1 cellular context compared by ENCODE assay signal in genomic region chr1:32861904-32862698, GRCh38.
TF ChIP-seq lines count a peak whose summit lies in the region.

No MANE protein-coding gene starts in this region.

TF ChIP-seq in GM23338, 12 proteins besides CTCF, POLR2A, EP300 and RAD21 (continued from another document):
- TF ChIP-seq, protein P1, sequence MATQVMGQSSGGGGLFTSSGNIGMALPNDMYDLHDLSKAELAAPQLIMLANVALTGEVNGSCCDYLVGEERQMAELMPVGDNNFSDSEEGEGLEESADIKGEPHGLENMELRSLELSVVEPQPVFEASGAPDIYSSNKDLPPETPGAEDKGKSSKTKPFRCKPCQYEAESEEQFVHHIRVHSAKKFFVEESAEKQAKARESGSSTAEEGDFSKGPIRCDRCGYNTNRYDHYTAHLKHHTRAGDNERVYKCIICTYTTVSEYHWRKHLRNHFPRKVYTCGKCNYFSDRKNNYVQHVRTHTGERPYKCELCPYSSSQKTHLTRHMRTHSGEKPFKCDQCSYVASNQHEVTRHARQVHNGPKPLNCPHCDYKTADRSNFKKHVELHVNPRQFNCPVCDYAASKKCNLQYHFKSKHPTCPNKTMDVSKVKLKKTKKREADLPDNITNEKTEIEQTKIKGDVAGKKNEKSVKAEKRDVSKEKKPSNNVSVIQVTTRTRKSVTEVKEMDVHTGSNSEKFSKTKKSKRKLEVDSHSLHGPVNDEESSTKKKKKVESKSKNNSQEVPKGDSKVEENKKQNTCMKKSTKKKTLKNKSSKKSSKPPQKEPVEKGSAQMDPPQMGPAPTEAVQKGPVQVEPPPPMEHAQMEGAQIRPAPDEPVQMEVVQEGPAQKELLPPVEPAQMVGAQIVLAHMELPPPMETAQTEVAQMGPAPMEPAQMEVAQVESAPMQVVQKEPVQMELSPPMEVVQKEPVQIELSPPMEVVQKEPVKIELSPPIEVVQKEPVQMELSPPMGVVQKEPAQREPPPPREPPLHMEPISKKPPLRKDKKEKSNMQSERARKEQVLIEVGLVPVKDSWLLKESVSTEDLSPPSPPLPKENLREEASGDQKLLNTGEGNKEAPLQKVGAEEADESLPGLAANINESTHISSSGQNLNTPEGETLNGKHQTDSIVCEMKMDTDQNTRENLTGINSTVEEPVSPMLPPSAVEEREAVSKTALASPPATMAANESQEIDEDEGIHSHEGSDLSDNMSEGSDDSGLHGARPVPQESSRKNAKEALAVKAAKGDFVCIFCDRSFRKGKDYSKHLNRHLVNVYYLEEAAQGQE (IDR thresholded peaks at IDR 0.05; ENCODE audit: unreplicated experiment) = no peak
- TF ChIP-seq CREB1 (CRISPR knock-in tag; IDR thresholded peaks at IDR 0.05; ENCODE audit: low read depth) = no peak
- no peak for TF ChIP-seq EZH2phosphoT487 (IDR thresholded peaks at IDR 0.05; ENCODE audit: unreplicated experiment)
- TF ChIP-seq, protein P2, sequence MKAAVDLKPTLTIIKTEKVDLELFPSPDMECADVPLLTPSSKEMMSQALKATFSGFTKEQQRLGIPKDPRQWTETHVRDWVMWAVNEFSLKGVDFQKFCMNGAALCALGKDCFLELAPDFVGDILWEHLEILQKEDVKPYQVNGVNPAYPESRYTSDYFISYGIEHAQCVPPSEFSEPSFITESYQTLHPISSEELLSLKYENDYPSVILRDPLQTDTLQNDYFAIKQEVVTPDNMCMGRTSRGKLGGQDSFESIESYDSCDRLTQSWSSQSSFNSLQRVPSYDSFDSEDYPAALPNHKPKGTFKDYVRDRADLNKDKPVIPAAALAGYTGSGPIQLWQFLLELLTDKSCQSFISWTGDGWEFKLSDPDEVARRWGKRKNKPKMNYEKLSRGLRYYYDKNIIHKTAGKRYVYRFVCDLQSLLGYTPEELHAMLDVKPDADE (IDR thresholded peaks at IDR 0.05) = no peak
- no peak for TF ChIP-seq STAT1 (IDR thresholded peaks at IDR 0.05; ENCODE audit: unreplicated experiment)
- no peak for TF ChIP-seq EZH2 (IDR thresholded peaks at IDR 0.05; ENCODE audit: low read depth, unreplicated experiment)
TF ChIP-seq in GM23338: peak in this region for 0.
